Comparison of ENCODE assay signal across 33 cellular contexts in the genomic region with DNA sequence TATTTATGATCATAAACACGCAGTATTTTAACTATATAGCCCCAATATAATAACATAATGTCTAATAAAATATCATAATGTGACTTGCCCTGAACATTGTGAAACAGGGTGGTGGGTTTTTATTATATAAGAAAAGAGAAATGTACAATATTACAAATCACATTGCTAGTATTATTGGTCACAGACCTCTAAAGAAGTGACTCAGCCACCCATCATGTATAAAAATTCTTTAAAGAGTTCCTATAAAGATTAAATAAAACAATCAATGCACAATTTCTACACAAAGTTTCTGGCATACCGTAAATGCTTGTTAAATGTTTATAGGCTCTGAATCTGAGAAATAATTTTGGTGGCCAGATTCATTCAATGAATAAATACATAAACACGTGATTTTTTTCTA. TPM values are rescaled to one million over a fixed set of nuclear protein-coding genes. Genes with fewer than 3 reads are reported as not detected.
DNase-seq lines count a peak whose midpoint lies in the region; ATAC-seq, FAIRE-seq and TF ChIP-seq lines count a peak whose summit lies in the region.
"Had no signal": no experiment of that assay in that cellular context is flagged by ENCODE, and none has a peak within 500 bp of the region (broad histone marks: within the 10 kb centered on the region; RNA-seq: fewer than 3 reads in every experiment).

No MANE protein-coding gene starts in this region.

- TF ChIP-seq CTCF in astrocyte (IDR thresholded peaks at IDR 0.05; ENCODE audit: insufficient read depth, low read depth, low read length) (no peak), fibroblast of the aortic adventitia (IDR thresholded peaks at IDR 0.05; ENCODE audit: insufficient read depth, low read length) (no peak), MM.1S (IDR thresholded peaks at IDR 0.05; ENCODE audit: low read length) (no peak)

- H3K79me2 ChIP-seq in astrocyte (ENCODE audit: insufficient read depth, low read length) (no peaks in the 10 kb centered on the region), MM.1S (ENCODE audit: low read length) (no peaks in the 10 kb centered on the region)
- H3K79me2 ChIP-seq: parathyroid adenoma had no signal

- H3F3A ChIP-seq in MM.1S (ENCODE audit: insufficient read depth, low read length): no peaks in the 10 kb centered on the region

- no peaks in the 10 kb centered on the region for H3K36me3 Mint-ChIP-seq in astrocyte (ENCODE audit: low read depth, unreplicated experiment)
- H3K36me3 Mint-ChIP-seq: natural killer cell treated with Interleukin-12 subunit alpha and Interleukin-12 subunit beta and Interleukin-15 and Interleukin-18, amount 100 ng/mL, for 72 hours had no signal

- H4K20me1 ChIP-seq in astrocyte (ENCODE audit: insufficient read depth, low read length): no peaks in the 10 kb centered on the region
- no peaks in the 10 kb centered on the region for H4K20me1 ChIP-seq in MM.1S (ENCODE audit: insufficient read depth, low read length)

- H3K9me3 ChIP-seq in astrocyte (ENCODE audit: insufficient read depth, low read depth, low read length) (no peaks in the 10 kb centered on the region), MM.1S (replicated peaks; ENCODE audit: insufficient read depth, low read length) (no peaks in the 10 kb centered on the region)
- H3K9me3 ChIP-seq: body of pancreas, MG63, mucosa of descending colon, right atrium auricular region, spleen, upper lobe of right lung had no signal

- no peaks in the 10 kb centered on the region for H3K9me2 ChIP-seq in MM.1S (replicated peaks; ENCODE audit: insufficient read depth, low read length)

- no peaks in the 10 kb centered on the region for H3K4me1 Mint-ChIP-seq in astrocyte (ENCODE audit: low read depth, unreplicated experiment)
- H3K4me1 Mint-ChIP-seq: activated CD4-positive, alpha-beta T cell treated with anti-CD3 and anti-CD28 coated beads, Interleukin-2, amount 10 ng/mL, durations not matched to agents 24 days and 14 days had no signal

- ATAC-seq in GM21825 (IDR thresholded peaks at IDR 0.05; ENCODE audit: unreplicated experiment) (no peak), HG02973 (IDR thresholded peaks at IDR 0.05; ENCODE audit: unreplicated experiment) (no peak), SK-N-SH treated with all-trans-retinoic acid at 6 μM for 48 hours (no peak)
- ATAC-seq: body of pancreas; mucosa of descending colon; natural killer cell treated with Interleukin-12 subunit alpha and Interleukin-12 subunit beta and Interleukin-15 and Interleukin-18, amount 100 ng/mL, for 72 hours; upper lobe of right lung had no signal

- no peak overlapping the region for H3K9ac ChIP-seq in astrocyte (ENCODE audit: low read length)
- no peak overlapping the region for H3K9ac ChIP-seq in MM.1S (ENCODE audit: low read length)
- H3K9ac ChIP-seq: parathyroid adenoma had no signal

- no peaks in the 10 kb centered on the region for H3K36me3 ChIP-seq in astrocyte (ENCODE audit: insufficient read depth, low read length)
- no peaks in the 10 kb centered on the region for H3K36me3 ChIP-seq in MM.1S (replicated peaks; ENCODE audit: insufficient read depth, low read length)
- H3K36me3 ChIP-seq: MG63, right atrium auricular region, spleen, upper lobe of right lung had no signal

- DNase-seq in HS-5 (ENCODE audit: low read depth) (peak; percentile 80), astrocyte (ENCODE audit: low read depth) (peak; percentile 32), fibroblast of the aortic adventitia (ENCODE audit: low read depth) (peak; percentile 62), MM.1S (no peak)
- DNase-seq: activated CD4-positive, alpha-beta T cell treated with anti-CD3 and anti-CD28 coated beads, Interleukin-2, amount 10 ng/mL, durations not matched to agents 24 days and 14 days; activated gamma-delta T cell treated with Interleukin-2 at 50 U/mL for 16 hours; activated T-cell treated with anti-CD3 and anti-CD28 coated beads, Interleukin-2, amount 50 U/mL, for 1 hour; AML-193; body of pancreas; CD4-positive, alpha-beta T cell; GOT3; MG63; mucosa of descending colon; NCI-H146; NCI-H2171 treated with DMSO at 0.1 percent for 48 hours; NCI-H524; NK-92 treated with Interleukin-12 subunit alpha and Interleukin-12 subunit beta, amount 100 ng/mL, for 24 hours; PC-9; SIG-M5; spleen; stimulated activated CD4-positive, alpha-beta T cell treated with anti-CD3 and anti-CD28 coated beads, Interleukin-2, amount 100 ng/mL, for 48 hours; SW 1271; T-helper 9 cell; upper lobe of right lung had no signal

- H3K4me1 ChIP-seq in astrocyte (ENCODE audit: insufficient read depth, low read length) (peaks cover 5% of the 10 kb centered on the region), MM.1S (ENCODE audit: low read length) (no peaks in the 10 kb centered on the region)
- H3K4me1 ChIP-seq: body of pancreas, parathyroid adenoma, right atrium auricular region, spleen, upper lobe of right lung had no signal

- H3K27ac ChIP-seq in astrocyte (ENCODE audit: low read depth, low read length): no peak overlapping the region
- no peak overlapping the region for H3K27ac ChIP-seq in MM.1S (ENCODE audit: low read length)
- H3K27ac ChIP-seq: body of pancreas, parathyroid adenoma, PC-9, right atrium auricular region, spleen, upper lobe of right lung had no signal

- FAIRE-seq in astrocyte (lab: Jason Lieb, UNC): no peak
- FAIRE-seq: frontal cortex had no signal

- no peak overlapping the region for H3K27ac Mint-ChIP-seq in astrocyte (ENCODE audit: unreplicated experiment)
- H3K27ac Mint-ChIP-seq: activated CD4-positive, alpha-beta T cell treated with anti-CD3 and anti-CD28 coated beads, Interleukin-2, amount 10 ng/mL, durations not matched to agents 24 days and 14 days; CD4-positive, alpha-beta T cell; natural killer cell treated with Interleukin-12 subunit alpha and Interleukin-12 subunit beta and Interleukin-15 and Interleukin-18, amount 100 ng/mL, for 72 hours had no signal

- no peak overlapping the region for H2AFZ ChIP-seq in astrocyte (ENCODE audit: low read depth, low read length)
- no peak overlapping the region for H2AFZ ChIP-seq in MM.1S (ENCODE audit: low read length)
- H2AFZ ChIP-seq: parathyroid adenoma, PC-9 had no signal

- no peak overlapping the region for H3K4me3 Mint-ChIP-seq in astrocyte (ENCODE audit: unreplicated experiment)
- H3K4me3 Mint-ChIP-seq: activated CD4-positive, alpha-beta T cell treated with anti-CD3 and anti-CD28 coated beads, Interleukin-2, amount 10 ng/mL, durations not matched to agents 24 days and 14 days; CD4-positive, alpha-beta T cell; natural killer cell treated with Interleukin-12 subunit alpha and Interleukin-12 subunit beta and Interleukin-15 and Interleukin-18, amount 100 ng/mL, for 72 hours had no signal

- H3K4me2 ChIP-seq in astrocyte (ENCODE audit: low read length): peak overlapping the region; percentile 37
- no peak overlapping the region for H3K4me2 ChIP-seq in MM.1S (ENCODE audit: low read depth, low read length)
- H3K4me2 ChIP-seq: PC-9 had no signal

- H3K4me3 ChIP-seq in astrocyte (ENCODE audit: insufficient read depth, low read depth, low read length): no peak overlapping the region
- H3K4me3 ChIP-seq in fibroblast of the aortic adventitia (ENCODE audit: low read depth, low read length): no peak overlapping the region
- H3K4me3 ChIP-seq in MM.1S (ENCODE audit: low read length): no peak overlapping the region
- H3K4me3 ChIP-seq: body of pancreas, lung, MG63, mucosa of descending colon, PC-9, right atrium auricular region, spleen, upper lobe of right lung had no signal

- H3K27me3 Mint-ChIP-seq in astrocyte (ENCODE audit: low read depth, unreplicated experiment): no peaks in the 10 kb centered on the region
- H3K27me3 Mint-ChIP-seq: activated CD4-positive, alpha-beta T cell treated with anti-CD3 and anti-CD28 coated beads, Interleukin-2, amount 10 ng/mL, durations not matched to agents 24 days and 14 days; natural killer cell treated with Interleukin-12 subunit alpha and Interleukin-12 subunit beta and Interleukin-15 and Interleukin-18, amount 100 ng/mL, for 72 hours had no signal

- H3K9me3 Mint-ChIP-seq in astrocyte (ENCODE audit: unreplicated experiment): no peaks in the 10 kb centered on the region
- H3K9me3 Mint-ChIP-seq: activated CD4-positive, alpha-beta T cell treated with anti-CD3 and anti-CD28 coated beads, Interleukin-2, amount 10 ng/mL, durations not matched to agents 24 days and 14 days; CD4-positive, alpha-beta T cell had no signal

- no peaks in the 10 kb centered on the region for H3K27me3 ChIP-seq in astrocyte (ENCODE audit: insufficient read depth, low read length)
- no peaks in the 10 kb centered on the region for H3K27me3 ChIP-seq in MM.1S (replicated peaks; ENCODE audit: insufficient read depth, low read length)
- H3K27me3 ChIP-seq: body of pancreas, MG63, right atrium auricular region, spleen, upper lobe of right lung had no signal

TF ChIP-seq in SK-N-SH treated with all-trans-retinoic acid at 6 μM for 48 hours, 23 proteins besides CTCF, POLR2A, EP300 and RAD21 (continues in another document):
- TF ChIP-seq SNAI2 (CRISPR knock-in tag; IDR thresholded peaks at IDR 0.05) (no peak), PPARA (CRISPR knock-in tag; IDR thresholded peaks at IDR 0.05; ENCODE audit: borderline replicate concordance) (no peak), OSR1 (CRISPR knock-in tag; IDR thresholded peaks at IDR 0.05) (no peak), ZNF565 (CRISPR knock-in tag; conservative IDR thresholded peaks at IDR 0.05; ENCODE audit: low read depth) (no peak)
- TF ChIP-seq, protein P1, sequence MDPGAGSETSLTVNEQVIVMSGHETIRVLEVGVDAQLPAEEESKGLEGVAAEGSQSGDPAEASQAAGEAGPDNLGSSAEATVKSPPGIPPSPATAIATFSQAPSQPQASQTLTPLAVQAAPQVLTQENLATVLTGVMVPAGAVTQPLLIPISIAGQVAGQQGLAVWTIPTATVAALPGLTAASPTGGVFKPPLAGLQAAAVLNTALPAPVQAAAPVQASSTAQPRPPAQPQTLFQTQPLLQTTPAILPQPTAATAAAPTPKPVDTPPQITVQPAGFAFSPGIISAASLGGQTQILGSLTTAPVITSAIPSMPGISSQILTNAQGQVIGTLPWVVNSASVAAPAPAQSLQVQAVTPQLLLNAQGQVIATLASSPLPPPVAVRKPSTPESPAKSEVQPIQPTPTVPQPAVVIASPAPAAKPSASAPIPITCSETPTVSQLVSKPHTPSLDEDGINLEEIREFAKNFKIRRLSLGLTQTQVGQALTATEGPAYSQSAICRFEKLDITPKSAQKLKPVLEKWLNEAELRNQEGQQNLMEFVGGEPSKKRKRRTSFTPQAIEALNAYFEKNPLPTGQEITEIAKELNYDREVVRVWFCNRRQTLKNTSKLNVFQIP (CRISPR knock-in tag; IDR thresholded peaks at IDR 0.05; ENCODE audit: borderline replicate concordance, low read depth): no peak

RNA-seq across cellular contexts. Expression of gene ABCC9, which starts 28.9 kb away (rescaled TPM):
- total RNA-seq in astrocyte (0.36 and 0.41 TPM in 2 replicates), fibroblast of the aortic adventitia (ENCODE audit: low replicate concordance) (20.0 and 20.3 TPM in 2 replicates)
- total RNA-seq: activated CD4-positive, alpha-beta T cell treated with anti-CD3 and anti-CD28 coated beads, Interleukin-2, amount 10 ng/mL, durations not matched to agents 24 days and 14 days; activated CD8-positive, alpha-beta memory T cell treated with anti-CD3 and anti-CD28 coated beads for 36 hours; CD4-positive, alpha-beta T cell; natural killer cell treated with Interleukin-12 subunit alpha and Interleukin-12 subunit beta and Interleukin-15 and Interleukin-18, amount 100 ng/mL, for 72 hours had no signal

Comparison
In these comparisons a context has a peak if more than half of its experiments do, and no peak if none do; other contexts are left out.
1. RNA of gene ABCC9, which starts 28.9 kb away (total RNA-seq): 20.0 to 20.3 TPM in fibroblast of the aortic adventitia; 0.36 to 0.41 TPM in astrocyte; every median in the first group is over 10 times any median in the second.